In the genomic region with DNA sequence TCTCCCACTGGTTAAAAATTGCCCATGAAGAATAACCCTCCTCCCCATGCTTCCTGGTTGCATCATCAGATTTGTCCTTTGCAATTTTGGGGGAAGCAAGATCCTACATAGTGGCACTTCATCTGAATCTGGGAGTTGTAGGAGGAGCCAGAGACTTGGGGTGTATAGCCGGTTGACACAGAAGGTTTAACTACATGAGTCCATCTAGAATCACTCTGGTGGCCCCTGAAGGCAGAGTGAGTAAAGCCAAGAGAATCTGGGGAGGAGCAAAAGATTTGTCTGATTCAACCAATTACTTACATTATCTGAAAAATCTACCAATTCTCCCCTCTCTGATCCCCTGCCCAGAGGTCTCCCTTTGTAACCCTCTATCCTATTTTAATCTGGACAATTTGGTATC, we compare ENCODE assay signal across 27 cellular contexts. TPM values are rescaled to one million over a fixed set of nuclear protein-coding genes. Genes with fewer than 3 reads are reported as not detected.
"Had no signal": no experiment of that assay in that cellular context is flagged by ENCODE, and none has a peak within 500 bp of the region (broad histone marks: within the 10 kb centered on the region; RNA-seq: fewer than 3 reads in every experiment).

No MANE protein-coding gene starts in this region.

- ATAC-seq: effector memory CD8-positive, alpha-beta T cell; esophagus mucosa; heart right ventricle; mucosa of descending colon; natural killer cell treated with Interleukin-12 subunit alpha and Interleukin-12 subunit beta and Interleukin-15 and Interleukin-18, amount 100 ng/mL, for 72 hours; right cardiac atrium; stimulated activated naive B cell treated with anti-CD40 and anti-IgM and Interleukin-4, amounts not matched to agents 10 μg/mL and 1 μg/mL and 100 μg/mL, for 72 hours; upper lobe of right lung; WTC11 had no signal

- H3K27ac ChIP-seq: coronary artery, dorsolateral prefrontal cortex, heart right ventricle, left ventricle myocardium inferior, stomach, suprapubic skin, tibial artery, upper lobe of right lung had no signal

- H3K27me3 ChIP-seq: suprapubic skin, tibial artery, upper lobe of right lung had no signal

- H3K9me3 ChIP-seq: heart right ventricle, left ventricle myocardium inferior, mucosa of descending colon, stomach, suprapubic skin, tibial artery, upper lobe of right lung had no signal

- FAIRE-seq: islet of Langerhans had no signal

- DNase-seq: activated effector memory CD4-positive, alpha-beta T cell treated with Interleukin-2 at 50 U/mL for 16 hours; activated naive CD4-positive, alpha-beta T cell treated with Interleukin-2 at 50 U/mL for 16 hours; activated T-cell treated with anti-CD3 and anti-CD28 coated beads for 4 hours; anterior cingulate cortex; dorsolateral prefrontal cortex; effector memory CD8-positive, alpha-beta T cell; heart right ventricle; left ventricle myocardium inferior; mucosa of descending colon; posterior cingulate gyrus; right cardiac atrium; stimulated activated CD4-positive, alpha-beta T cell treated with anti-CD3 and anti-CD28 coated beads, Interleukin-15, amount 100 ng/mL, for 24 hours; stimulated activated CD4-positive, alpha-beta T cell treated with anti-CD3 and anti-CD28 coated beads, Interleukin-2, amount 100 ng/mL, for 24 hours; stimulated activated naive B cell treated with anti-CD40 and anti-IgM and Interleukin-4, amounts not matched to agents 10 μg/mL and 1 μg/mL and 100 μg/mL, for 72 hours; stomach; T-helper 2 cell; tibial artery; upper lobe of right lung had no signal

- H3K36me3 ChIP-seq: heart right ventricle, left ventricle myocardium inferior, stomach, suprapubic skin, tibial artery, upper lobe of right lung had no signal

- H3K4me3 ChIP-seq: coronary artery, dorsolateral prefrontal cortex, heart right ventricle, left ventricle myocardium inferior, lung, mucosa of descending colon, stomach, suprapubic skin, tibial artery, upper lobe of right lung had no signal

- H3K4me1 ChIP-seq: heart right ventricle, left ventricle myocardium inferior, stomach, suprapubic skin, tibial artery, upper lobe of right lung had no signal

RNA-seq across cellular contexts. Expression of a gene that starts 50.1 kb away (rescaled TPM):
- total RNA-seq: myocyte; natural killer cell treated with Interleukin-12 subunit alpha and Interleukin-12 subunit beta and Interleukin-15 and Interleukin-18, amount 100 ng/mL, for 72 hours; osteoblast had no signal
